Comparison of ENCODE assay signal across 8 cellular contexts in genomic region chr3:43998841-43999805, GRCh38.
DNase-seq lines count a peak whose midpoint lies in the region; ATAC-seq and TF ChIP-seq lines count a peak whose summit lies in the region.

No MANE protein-coding gene starts in this region.

- peaks cover 4% of the 10 kb centered on the region for H3K9me3 ChIP-seq in CD8-positive, alpha-beta T cell (ENCODE audit: low read length)
- H3K9me3 ChIP-seq in iPS-15b (ENCODE audit: control insufficient read depth, insufficient read depth, low read length): no peaks in the 10 kb centered on the region
- no peaks in the 10 kb centered on the region for H3K9me3 ChIP-seq in skeletal muscle satellite cell (replicated peaks; ENCODE audit: low read length)

- H3K36me3 Mint-ChIP-seq in CD8-positive, alpha-beta T cell: no peaks in the 10 kb centered on the region

- H3K9me3 Mint-ChIP-seq in CD8-positive, alpha-beta T cell: no peaks in the 10 kb centered on the region

- peaks cover 53% of the 10 kb centered on the region for H3K27me3 ChIP-seq in CD8-positive, alpha-beta T cell (ENCODE audit: insufficient read depth, low read length)
- H3K27me3 ChIP-seq in iPS-15b (ENCODE audit: control insufficient read depth, insufficient read depth, low read length): peaks cover 57% of the 10 kb centered on the region
- H3K27me3 ChIP-seq in skeletal muscle satellite cell (ENCODE audit: control insufficient read depth, insufficient read depth, low read length): peaks cover 5% of the 10 kb centered on the region

- peaks cover 70% of the 10 kb centered on the region for H3K27me3 Mint-ChIP-seq in CD8-positive, alpha-beta T cell (ENCODE audit: low read depth)

- H3K9ac ChIP-seq in iPS-15b (ENCODE audit: low read depth, low read length): peak overlapping the region; percentile 81
- H3K9ac ChIP-seq in skeletal muscle satellite cell (ENCODE audit: low read depth, low read length): peak overlapping the region; percentile 70

- ATAC-seq in CD8-positive, alpha-beta T cell: no peak

- no peak for TF ChIP-seq CTCF in CD8-positive, alpha-beta T cell (IDR thresholded peaks at IDR 0.05)
- TF ChIP-seq CTCF in GM20000 (IDR thresholded peaks at IDR 0.05; ENCODE audit: extremely low read depth, missing control alignments): no peak

- intact Hi-C loops in CD8-positive, alpha-beta T cell (cut with DNase I, micrococcal nuclease): no loop called here

- no peaks in the 10 kb centered on the region for H3K36me3 ChIP-seq in CD8-positive, alpha-beta T cell (ENCODE audit: insufficient read depth, low read length)
- H3K36me3 ChIP-seq in iPS-15b (ENCODE audit: control insufficient read depth, insufficient read depth, low read length): no peaks in the 10 kb centered on the region
- peaks cover 5% of the 10 kb centered on the region for H3K36me3 ChIP-seq in skeletal muscle satellite cell (ENCODE audit: insufficient read depth, low read length)

- no peak overlapping the region for H3K27ac Mint-ChIP-seq in CD8-positive, alpha-beta T cell

- H3K4me3 Mint-ChIP-seq in CD8-positive, alpha-beta T cell: peak overlapping the region; percentile 60

- DNase-seq in CD8-positive, alpha-beta T cell: no peak
- DNase-seq in GM20000 (ENCODE audit: low spot score) (peak; percentile 82), NCI-H1694 (lab: John Stamatoyannopoulos, UW) (peak; percentile 14), astrocyte of the hippocampus (ENCODE audit: low read depth, low spot score) (peak; percentile 90), NCI-H2107 treated with DMSO at 0.1 percent for 48 hours (lab: John Stamatoyannopoulos, UW; ENCODE audit: unreplicated experiment) (no peak)
- no peak for DNase-seq in stimulated activated CD4-positive, alpha-beta T cell treated with anti-CD3 and anti-CD28 coated beads, Interleukin-2, amount 100 ng/mL, for 48 hours

- POLR2A ChIA-PET in CD8-positive, alpha-beta T cell (lab: Charles Lee): no interaction called here

- peak overlapping the region; percentile 35 for H3K4me3 ChIP-seq in CD8-positive, alpha-beta T cell (ENCODE audit: low read depth, low read length)
- H3K4me3 ChIP-seq in iPS-15b (ENCODE audit: low read depth, low read length): peak overlapping the region; percentile 87
- H3K4me3 ChIP-seq in skeletal muscle satellite cell (ENCODE audit: low read length): peak overlapping the region; percentile 95

- CTCF ChIA-PET in CD8-positive, alpha-beta T cell (lab: Charles Lee): no interaction called here

- peaks cover 41% of the 10 kb centered on the region for H3K4me1 Mint-ChIP-seq in CD8-positive, alpha-beta T cell (ENCODE audit: low read depth)

- H3K27ac ChIP-seq in CD8-positive, alpha-beta T cell (ENCODE audit: low read depth, low read length): no peak overlapping the region

- H3K4me1 ChIP-seq in CD8-positive, alpha-beta T cell (ENCODE audit: insufficient read depth, low read length): peaks cover 45% of the 10 kb centered on the region
- peaks cover 15% of the 10 kb centered on the region for H3K4me1 ChIP-seq in iPS-15b (ENCODE audit: control insufficient read depth, insufficient read depth, low read length)
- H3K4me1 ChIP-seq in skeletal muscle satellite cell (ENCODE audit: control insufficient read depth, insufficient read depth, low read length): peaks cover 50% of the 10 kb centered on the region

- H3K4me2 ChIP-seq in skeletal muscle satellite cell (ENCODE audit: low read length): peak overlapping the region; percentile 99

Comparison
In these comparisons a context has a peak if more than half of its experiments do, and no peak if none do; other contexts are left out.
1. DNase-seq: peak in GM20000 (single experiment), NCI-H1694 (single experiment) and astrocyte of the hippocampus (single experiment); none in CD8-positive, alpha-beta T cell (0 of 7), NCI-H2107 treated with DMSO at 0.1 percent for 48 hours (single experiment) and stimulated activated CD4-positive, alpha-beta T cell treated with anti-CD3 and anti-CD28 coated beads, Interleukin-2, amount 100 ng/mL, for 48 hours (0 of 2).
2. H3K4me3 ChIP-seq: peak in every context shown above with its lines; median percentile 95 in skeletal muscle satellite cell; 87 in iPS-15b; 35 in CD8-positive, alpha-beta T cell.